In genomic region chr7:138618933-138619332, GRCh38 we compare ENCODE assay signal across 3 cellular contexts.
TF ChIP-seq lines count a peak whose summit lies in the region.

No MANE protein-coding gene starts in this region.

TF ChIP-seq in HEK293, 187 proteins besides CTCF, POLR2A, EP300 and RAD21 (continued from another document):
- no peak for TF ChIP-seq TSHZ1 (tag by site-specific recombination; IDR thresholded peaks at IDR 0.05; ENCODE audit: borderline replicate concordance)
TF ChIP-seq in HEK293: peak in this region for 1.

TF ChIP-seq in H1, 55 proteins besides CTCF, POLR2A, EP300 and RAD21 (continued from another document):
- TF ChIP-seq E2F6 (IDR thresholded peaks at IDR 0.05) (no peak), RFX5 (IDR thresholded peaks at IDR 0.05; ENCODE audit: borderline replicate concordance, low read depth, low read length) (no peak), POU5F1 (IDR thresholded peaks at IDR 0.05; ENCODE audit: low read depth, low read length) (no peak), SP2 (IDR thresholded peaks at IDR 0.05; ENCODE audit: low read length) (no peak), MAFK (IDR thresholded peaks at IDR 0.05; ENCODE audit: low read depth, low read length) (no peak), CEBPB (IDR thresholded peaks at IDR 0.05; ENCODE audit: low read depth, low read length) (no peak), ZNF274 (IDR thresholded peaks at IDR 0.05; ENCODE audit: borderline replicate concordance, extremely low read depth, low read length) (no peak), CHD7 (IDR thresholded peaks at IDR 0.05; ENCODE audit: insufficient replicate concordance, low read length) (no peak), ASH2L (IDR thresholded peaks at IDR 0.05; ENCODE audit: low read length) (no peak), NRF1 (IDR thresholded peaks at IDR 0.05; ENCODE audit: low read depth, low read length) (no peak), SP4 (IDR thresholded peaks at IDR 0.05; ENCODE audit: low read length) (no peak)

TF ChIP-seq in HepG2, 621 proteins besides CTCF, POLR2A, EP300 and RAD21 (continued from another document):
- TF ChIP-seq HNF1A (IDR thresholded peaks at IDR 0.05; ENCODE audit: low read depth) (peak; percentile 64; the same call in 1 of the 2 replicates), HNF1A (CRISPR knock-in tag; IDR thresholded peaks at IDR 0.05; ENCODE audit: borderline replicate concordance) (no peak), TRIM22 (IDR thresholded peaks at IDR 0.05) (no peak), HBP1 (CRISPR knock-in tag; IDR thresholded peaks at IDR 0.05; ENCODE audit: low read depth) (no peak), PHF21A (CRISPR knock-in tag; IDR thresholded peaks at IDR 0.05) (0 out of 2 replicates have a peak, but pooled peaks have one; percentile 20), REPIN1 (CRISPR knock-in tag; IDR thresholded peaks at IDR 0.05; ENCODE audit: borderline replicate concordance, low read depth) (no peak), THAP11 (CRISPR knock-in tag; IDR thresholded peaks at IDR 0.05) (no peak), GABPB1 (CRISPR knock-in tag; IDR thresholded peaks at IDR 0.05) (no peak), MYC (CRISPR knock-in tag; IDR thresholded peaks at IDR 0.05; ENCODE audit: borderline replicate concordance) (no peak), ZNF629 (CRISPR knock-in tag; conservative IDR thresholded peaks at IDR 0.05) (peak; percentile 19; the same call in 1 of the 2 replicates), ZNF770 (CRISPR knock-in tag; IDR thresholded peaks at IDR 0.05) (peak; percentile 79), ZNF652 (CRISPR knock-in tag; IDR thresholded peaks at IDR 0.05; ENCODE audit: borderline replicate concordance, low read depth) (peak; percentile 27; the same call in 1 of the 2 replicates), TMF1 (CRISPR knock-in tag; IDR thresholded peaks at IDR 0.05; ENCODE audit: low read depth) (no peak), MED13 (CRISPR knock-in tag; IDR thresholded peaks at IDR 0.05) (no peak), ZNF598 (CRISPR knock-in tag; IDR thresholded peaks at IDR 0.05; ENCODE audit: borderline replicate concordance) (no peak)
